ENCODE assay signal across 14 cellular contexts in the genomic region with DNA sequence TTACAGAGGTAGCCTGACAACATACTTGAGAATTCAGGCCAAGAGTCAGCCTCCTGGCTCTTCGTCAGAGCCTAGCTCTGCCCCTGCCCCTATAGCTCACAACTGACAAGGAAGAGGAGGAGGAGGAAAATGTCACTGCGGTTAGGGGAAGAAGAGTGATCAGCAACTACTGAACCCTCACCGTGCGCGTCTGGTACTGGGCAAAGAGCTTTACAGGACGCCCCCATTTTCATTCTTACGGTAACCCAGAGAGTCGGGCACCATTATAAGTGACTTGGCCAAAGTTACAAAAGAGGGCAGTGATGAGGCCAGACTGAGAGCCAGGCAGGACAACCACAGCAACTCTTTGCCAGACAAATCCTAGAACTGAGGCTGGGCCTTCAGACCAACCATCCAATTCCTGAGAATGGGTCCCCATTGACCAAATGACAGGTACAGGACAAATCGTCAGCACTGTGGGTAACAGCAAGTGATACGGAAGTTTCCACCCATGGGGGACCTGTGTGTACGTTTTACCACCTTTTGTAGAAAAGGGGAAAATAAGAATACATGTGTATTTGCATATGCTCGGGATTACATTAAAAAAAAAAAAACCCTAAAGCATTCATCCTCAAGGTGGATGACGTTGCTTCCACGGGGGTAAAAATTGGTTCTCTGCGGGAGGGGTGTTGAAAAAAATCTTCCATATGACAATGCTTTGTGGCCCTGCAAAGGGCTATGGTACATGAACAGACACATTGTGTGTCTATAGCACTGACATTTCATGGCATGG.
DNase-seq lines count a peak whose midpoint lies in the region; ATAC-seq and TF ChIP-seq lines count a peak whose summit lies in the region.
"Had no signal": no experiment of that assay in that cellular context is flagged by ENCODE, and none has a peak within 500 bp of the region (broad histone marks: within the 10 kb centered on the region; RNA-seq: fewer than 3 reads in every experiment).

No MANE protein-coding gene starts in this region.

- peak overlapping the region; percentile 35 for H3K4me3 Mint-ChIP-seq in CD8-positive, alpha-beta T cell
- no peak overlapping the region for H3K4me3 Mint-ChIP-seq in activated naive CD4-positive, alpha-beta T cell treated with anti-CD3 and anti-CD28 coated beads, Interleukin-2, amount 10 ng/mL, durations not matched to agents 7 days and 5 days
- H3K4me3 Mint-ChIP-seq in natural killer cell treated with Interleukin-12 subunit alpha and Interleukin-12 subunit beta and Interleukin-15 and Interleukin-18, amount 100 ng/mL, for 72 hours: peak overlapping the region; percentile 68
- no peak overlapping the region for H3K4me3 Mint-ChIP-seq in progenitor cell of endocrine pancreas (ENCODE audit: low read depth)
- H3K4me3 Mint-ChIP-seq: dendritic cell treated with granulocyte-macrophage colony-stimulating factor and Interleukin-4, amounts not matched to agents 40 ng/mL and 50 ng/mL, for 4 days; nephron had no signal

- no peaks in the 10 kb centered on the region for H3K27me3 ChIP-seq in CD8-positive, alpha-beta T cell (ENCODE audit: insufficient read depth, low read length)
- H3K27me3 ChIP-seq in OCI-LY1 (ENCODE audit: insufficient read depth, low read length): no peaks in the 10 kb centered on the region

- TF ChIP-seq CTCF in CD8-positive, alpha-beta T cell (IDR thresholded peaks at IDR 0.05): no peak
- TF ChIP-seq CTCF in OCI-LY1 (IDR thresholded peaks at IDR 0.05; ENCODE audit: low read length): no peak
- TF ChIP-seq CTCF in progenitor cell of endocrine pancreas (IDR thresholded peaks at IDR 0.05; ENCODE audit: unreplicated experiment): no peak

- peaks cover 21% of the 10 kb centered on the region for H3K4me1 ChIP-seq in CD8-positive, alpha-beta T cell (ENCODE audit: insufficient read depth, low read length)
- peaks cover 61% of the 10 kb centered on the region for H3K4me1 ChIP-seq in OCI-LY1 (ENCODE audit: insufficient read depth, low read length, severe bottlenecking)

- no peaks in the 10 kb centered on the region for H3F3A ChIP-seq in OCI-LY1 (ENCODE audit: insufficient read depth, low read length)

- peak in 2 of 7 experiments; percentile 24 to 54 for DNase-seq in CD8-positive, alpha-beta T cell
- DNase-seq in activated naive CD4-positive, alpha-beta T cell treated with anti-CD3 and anti-CD28 coated beads, Interleukin-2, amount 10 ng/mL, durations not matched to agents 7 days and 5 days: no peak
- DNase-seq in natural killer cell treated with Interleukin-12 subunit alpha and Interleukin-12 subunit beta and Interleukin-15 and Interleukin-18, amount 100 ng/mL, for 72 hours (ENCODE audit: low spot score): no peak
- no peak for DNase-seq in NCI-H82 treated with DMSO at 0.1 percent for 48 hours (lab: John Stamatoyannopoulos, UW; ENCODE audit: unreplicated experiment)
- no peak for DNase-seq in progenitor cell of endocrine pancreas (ENCODE audit: low spot score, unreplicated experiment)
- DNase-seq: C1 segment of cervical spinal cord, NCI-H1092, RPMI8226, small intestine had no signal

- no peaks in the 10 kb centered on the region for H3K9me3 ChIP-seq in CD8-positive, alpha-beta T cell (ENCODE audit: low read length)
- H3K9me3 ChIP-seq in OCI-LY1 (ENCODE audit: low read length): no peaks in the 10 kb centered on the region

- no peaks in the 10 kb centered on the region for H3K27me3 Mint-ChIP-seq in CD8-positive, alpha-beta T cell (ENCODE audit: low read depth)
- H3K27me3 Mint-ChIP-seq in activated naive CD4-positive, alpha-beta T cell treated with anti-CD3 and anti-CD28 coated beads, Interleukin-2, amount 10 ng/mL, durations not matched to agents 7 days and 5 days: no peaks in the 10 kb centered on the region
- no peaks in the 10 kb centered on the region for H3K27me3 Mint-ChIP-seq in natural killer cell treated with Interleukin-12 subunit alpha and Interleukin-12 subunit beta and Interleukin-15 and Interleukin-18, amount 100 ng/mL, for 72 hours
- peaks cover 20% of the 10 kb centered on the region for H3K27me3 Mint-ChIP-seq in progenitor cell of endocrine pancreas

- POLR2A ChIA-PET in CD8-positive, alpha-beta T cell (lab: Charles Lee): interaction anchor here (1.1 to 1.5 kb wide), 2 partner anchors 20 to 70 kb away, joined by 3 read pairs; no protein-coding TSS in a partner anchor

- ATAC-seq in CD8-positive, alpha-beta T cell: peak; percentile 60
- peak; percentile 49 to 55 for ATAC-seq in natural killer cell treated with Interleukin-12 subunit alpha and Interleukin-12 subunit beta and Interleukin-15 and Interleukin-18, amount 100 ng/mL, for 72 hours
- ATAC-seq in GM21529 (IDR thresholded peaks at IDR 0.05; ENCODE audit: unreplicated experiment) (no peak), GM21723 (IDR thresholded peaks at IDR 0.05; ENCODE audit: unreplicated experiment) (no peak)

- peak overlapping the region; percentile 45; the same call in 1 of the 2 replicates for H3K9ac ChIP-seq in OCI-LY1 (ENCODE audit: low read length)

- H3K9me2 ChIP-seq in OCI-LY1 (ENCODE audit: low read depth, low read length): no peaks in the 10 kb centered on the region

- peaks cover 50% of the 10 kb centered on the region for H3K4me1 Mint-ChIP-seq in CD8-positive, alpha-beta T cell (ENCODE audit: low read depth)
- H3K4me1 Mint-ChIP-seq in activated naive CD4-positive, alpha-beta T cell treated with anti-CD3 and anti-CD28 coated beads, Interleukin-2, amount 10 ng/mL, durations not matched to agents 7 days and 5 days: peaks cover 43% of the 10 kb centered on the region
- peaks cover 83 to 90% of the 10 kb centered on the region in 2 donors for H3K4me1 Mint-ChIP-seq in natural killer cell treated with Interleukin-12 subunit alpha and Interleukin-12 subunit beta and Interleukin-15 and Interleukin-18, amount 100 ng/mL, for 72 hours (ENCODE audit: low read depth in 2 of 2)
- peaks cover 15% of the 10 kb centered on the region for H3K4me1 Mint-ChIP-seq in progenitor cell of endocrine pancreas (ENCODE audit: low read depth)

- intact Hi-C loops in CD8-positive, alpha-beta T cell (cut with DNase I, micrococcal nuclease): loop anchor here in 1 of 2 experiments (5.0 to 10.0 kb wide), 2 partner anchors 50 to 118 kb away; partner anchors contain the start of gene NFATC2

- peak overlapping the region; percentile 8; the same call in 1 of the 2 replicates for H3K4me2 ChIP-seq in OCI-LY1 (ENCODE audit: low read length)

- H3K27ac Mint-ChIP-seq in CD8-positive, alpha-beta T cell: peak overlapping the region; percentile 85
- H3K27ac Mint-ChIP-seq in activated naive CD4-positive, alpha-beta T cell treated with anti-CD3 and anti-CD28 coated beads, Interleukin-2, amount 10 ng/mL, durations not matched to agents 7 days and 5 days: peak overlapping the region; percentile 70
- peak overlapping the region; percentile 92 to 98 for H3K27ac Mint-ChIP-seq in natural killer cell treated with Interleukin-12 subunit alpha and Interleukin-12 subunit beta and Interleukin-15 and Interleukin-18, amount 100 ng/mL, for 72 hours
- H3K27ac Mint-ChIP-seq in progenitor cell of endocrine pancreas: no peak overlapping the region
- H3K27ac Mint-ChIP-seq: dendritic cell treated with granulocyte-macrophage colony-stimulating factor and Interleukin-4, amounts not matched to agents 40 ng/mL and 50 ng/mL, for 4 days; nephron had no signal

- no peaks in the 10 kb centered on the region for H3K9me3 Mint-ChIP-seq in CD8-positive, alpha-beta T cell
- no peaks in the 10 kb centered on the region for H3K9me3 Mint-ChIP-seq in activated naive CD4-positive, alpha-beta T cell treated with anti-CD3 and anti-CD28 coated beads, Interleukin-2, amount 10 ng/mL, durations not matched to agents 7 days and 5 days
- no peaks in the 10 kb centered on the region for H3K9me3 Mint-ChIP-seq in natural killer cell treated with Interleukin-12 subunit alpha and Interleukin-12 subunit beta and Interleukin-15 and Interleukin-18, amount 100 ng/mL, for 72 hours
- H3K9me3 Mint-ChIP-seq in progenitor cell of endocrine pancreas (ENCODE audit: low read depth): no peaks in the 10 kb centered on the region
- H3K9me3 Mint-ChIP-seq: dendritic cell treated with granulocyte-macrophage colony-stimulating factor and Interleukin-4, amounts not matched to agents 40 ng/mL and 50 ng/mL, for 4 days; nephron had no signal

- no peak overlapping the region for H3K4me3 ChIP-seq in CD8-positive, alpha-beta T cell (ENCODE audit: low read depth, low read length)
- H3K4me3 ChIP-seq in OCI-LY1 (ENCODE audit: low read depth, low read length, poor library complexity, severe bottlenecking): no peak overlapping the region

- peaks cover 75% of the 10 kb centered on the region for H3K36me3 Mint-ChIP-seq in CD8-positive, alpha-beta T cell
- peaks cover 58% of the 10 kb centered on the region for H3K36me3 Mint-ChIP-seq in activated naive CD4-positive, alpha-beta T cell treated with anti-CD3 and anti-CD28 coated beads, Interleukin-2, amount 10 ng/mL, durations not matched to agents 7 days and 5 days
- peaks cover 39% of the 10 kb centered on the region for H3K36me3 Mint-ChIP-seq in natural killer cell treated with Interleukin-12 subunit alpha and Interleukin-12 subunit beta and Interleukin-15 and Interleukin-18, amount 100 ng/mL, for 72 hours
- peaks cover 1% of the 10 kb centered on the region for H3K36me3 Mint-ChIP-seq in progenitor cell of endocrine pancreas (ENCODE audit: insufficient read depth)

- H3K27ac ChIP-seq in CD8-positive, alpha-beta T cell (ENCODE audit: low read depth, low read length): peak overlapping the region; percentile 16
- H3K27ac ChIP-seq in OCI-LY1 (ENCODE audit: low read depth, low read length, poor library complexity, severe bottlenecking): peak overlapping the region; percentile 86

- CTCF ChIA-PET in CD8-positive, alpha-beta T cell (lab: Charles Lee): interaction anchor here (1.0 to 1.6 kb wide), 3 partner anchors 10 to 171 kb away, joined by 3 to 4 read pairs (median 4); no protein-coding TSS in a partner anchor
- CTCF ChIA-PET in activated naive CD4-positive, alpha-beta T cell treated with anti-CD3 and anti-CD28 coated beads, Interleukin-2, amount 10 ng/mL, durations not matched to agents 7 days and 5 days (lab: Charles Lee): interaction anchor here (0.9 to 1.1 kb wide), 2 partner anchors 23 to 39 kb away, joined by 3 to 5 read pairs; no protein-coding TSS in a partner anchor

- no peaks in the 10 kb centered on the region for H4K20me1 ChIP-seq in OCI-LY1 (ENCODE audit: insufficient read depth, low read length)

- H2AFZ ChIP-seq in OCI-LY1 (ENCODE audit: low read length): no peak overlapping the region

- H3K79me2 ChIP-seq in OCI-LY1 (ENCODE audit: insufficient read depth, low read length): no peaks in the 10 kb centered on the region

- peaks cover 13% of the 10 kb centered on the region for H3K36me3 ChIP-seq in CD8-positive, alpha-beta T cell (ENCODE audit: insufficient read depth, low read length)
- peaks cover 66% of the 10 kb centered on the region for H3K36me3 ChIP-seq in OCI-LY1 (ENCODE audit: insufficient read depth, low read length)

Comparison
In these comparisons a context has a peak if more than half of its experiments do, and no peak if none do; other contexts are left out.
1. ATAC-seq: peak in CD8-positive, alpha-beta T cell (single experiment) and natural killer cell treated with Interleukin-12 subunit alpha and Interleukin-12 subunit beta and Interleukin-15 and Interleukin-18, amount 100 ng/mL, for 72 hours (2 of 2); none in GM21529 (single experiment) and GM21723 (single experiment).
2. H3K4me3 Mint-ChIP-seq: peak in CD8-positive, alpha-beta T cell (single experiment) and natural killer cell treated with Interleukin-12 subunit alpha and Interleukin-12 subunit beta and Interleukin-15 and Interleukin-18, amount 100 ng/mL, for 72 hours (single experiment); none in activated naive CD4-positive, alpha-beta T cell treated with anti-CD3 and anti-CD28 coated beads, Interleukin-2, amount 10 ng/mL, durations not matched to agents 7 days and 5 days (single experiment) and progenitor cell of endocrine pancreas (single experiment).